Comparison of ENCODE assay signal across 23 cellular contexts in the genomic region with DNA sequence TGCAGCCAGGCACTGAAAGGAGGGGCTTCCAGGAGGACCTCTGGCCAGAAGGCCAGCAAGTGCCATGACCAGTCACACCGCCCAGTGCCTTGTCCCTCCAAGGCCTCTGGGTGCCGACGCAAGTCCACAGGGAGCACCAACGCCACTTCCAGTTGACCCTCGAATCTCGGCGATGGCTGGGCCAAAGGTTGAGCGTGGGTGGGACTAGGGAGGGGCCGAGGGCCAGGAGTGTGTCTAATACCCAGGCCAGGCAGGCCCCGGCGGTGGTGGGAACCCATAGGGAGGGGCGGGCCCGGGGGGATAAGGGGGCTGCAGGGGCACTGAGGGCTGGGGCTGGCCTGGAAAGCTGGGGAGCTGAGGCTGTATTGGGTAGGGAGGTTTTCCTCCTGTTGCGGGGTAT. TPM values are rescaled to one million over a fixed set of nuclear protein-coding genes. Genes with fewer than 3 reads are reported as not detected.
"Had no signal": no experiment of that assay in that cellular context is flagged by ENCODE, and none has a peak within 500 bp of the region (broad histone marks: within the 10 kb centered on the region; RNA-seq: fewer than 3 reads in every experiment).

No MANE protein-coding gene starts in this region.

- ATAC-seq: activated CD8-positive, alpha-beta T cell treated with anti-CD3 and anti-CD28 coated beads for 36 hours; activated T-cell treated with anti-CD3 and anti-CD28 coated beads, Interleukin-2, amount 50 U/mL, for 72 hours; PC-3; T-helper 17 cell had no signal

- H3K9me3 ChIP-seq: adrenal gland had no signal

- H3K27me3 ChIP-seq: adrenal gland had no signal

- H3K4me3 ChIP-seq: adrenal gland had no signal

- DNase-seq: activated CD4-positive, alpha-beta T cell treated with anti-CD3 and anti-CD28 coated beads, Interleukin-2, amount 50 U/mL, for 1 hour; activated CD4-positive, CD25-positive, alpha-beta regulatory T cell; activated CD8-positive, alpha-beta memory T cell treated with anti-CD3 and anti-CD28 coated beads, Interleukin-2, amount 50 U/mL, for 4 hours; activated CD8-positive, alpha-beta T cell treated with anti-CD3 and anti-CD28 coated beads for 36 hours; activated naive CD4-positive, alpha-beta T cell treated with anti-CD3 and anti-CD28 coated beads, Interleukin-2, amount 50 U/mL, for 16 hours; activated naive CD8-positive, alpha-beta T cell treated with anti-CD3 and anti-CD28 coated beads, Interleukin-2, amount 10 ng/mL, durations not matched to agents 7 days and 5 days; activated T-cell treated with anti-CD3 and anti-CD28 coated beads, Interleukin-2, amount 50 U/mL, for 72 hours; adrenal gland; anterior cingulate cortex; caudate nucleus; Karpas-422; MM.1S; NCI-H1105 treated with DMSO at 0.1 percent for 48 hours; NCI-H1436 treated with DMSO at 0.1 percent for 48 hours; NCI-H187; NCI-H2081 treated with DMSO at 0.1 percent for 48 hours; NCI-H446; NCI-H524; PC-3; SHP77 treated with DMSO at 0.1 percent for 48 hours; T-helper 17 cell; T-helper 9 cell had no signal

RNA-seq across cellular contexts. Expression of a gene that starts 29.3 kb away (rescaled TPM):
- total RNA-seq: cerebellum had no signal
